ENCODE assay signal across 24 cellular contexts in genomic region chr2:120436460-120436739, GRCh38.
A peak's percentile ranks its signal among the peaks of the same experiment; 100 is the strongest.
DNase-seq lines count a peak whose midpoint lies in the region; ATAC-seq and TF ChIP-seq lines count a peak whose summit lies in the region.
"Had no signal": no experiment of that assay in that cellular context is flagged by ENCODE, and none has a peak within 500 bp of the region (broad histone marks: within the 10 kb centered on the region; RNA-seq: fewer than 3 reads in every experiment).

No MANE protein-coding gene starts in this region.

- H3K79me2 ChIP-seq in Karpas-422 (ENCODE audit: low read length): no peaks in the 10 kb centered on the region

- intact Hi-C loops in gastrocnemius medialis (cut with DNase I; ENCODE audit: low total_unique reads): loop anchor here (10.0 kb wide), 1 partner anchor 212 kb away; the partner anchor contains the start of gene TMEM185B

- no peaks in the 10 kb centered on the region for H4K20me1 ChIP-seq in Karpas-422 (ENCODE audit: insufficient read depth, low read depth, low read length)

- in situ Hi-C loops in gastrocnemius medialis (cut with MboI; ENCODE audit: low sequenced_read_pairs in 4 of 4): loop anchor here in 1 of 4 donors (25.0 kb wide), 1 partner anchor 99 kb away; the partner anchor contains the start of gene INHBB

- no peak overlapping the region for H3K9ac ChIP-seq in Karpas-422 (ENCODE audit: low read length)

- peak overlapping the region; percentile 30 for H3K4me2 ChIP-seq in Karpas-422 (ENCODE audit: low read depth, low read length, poor library complexity, severe bottlenecking)

- no peak for TF ChIP-seq POLR2A in gastrocnemius medialis (IDR thresholded peaks at IDR 0.05)

- H2AFZ ChIP-seq in Karpas-422 (ENCODE audit: low read length): no peak overlapping the region

- H3K27ac ChIP-seq in Karpas-422 (ENCODE audit: low read length) (no peak overlapping the region), gastrocnemius medialis (peak overlapping the region in 2 of 4 donors; percentile 10 to 22)
- H3K27ac ChIP-seq: dorsolateral prefrontal cortex, Peyer's patch, SK-N-MC, upper lobe of right lung, WERI-Rb-1 had no signal

- H3K36me3 ChIP-seq in Karpas-422 (ENCODE audit: insufficient read depth, low read length) (no peaks in the 10 kb centered on the region), gastrocnemius medialis (no peaks in the 10 kb centered on the region)
- H3K36me3 ChIP-seq: BE2C, Peyer's patch, upper lobe of right lung, WERI-Rb-1 had no signal

- H3K27me3 ChIP-seq in Karpas-422 (ENCODE audit: low read length): no peaks in the 10 kb centered on the region
- H3K27me3 ChIP-seq in gastrocnemius medialis: peaks cover 7 to 16% (median 9%) of the 10 kb centered on the region in 3 donors
- H3K27me3 ChIP-seq: BE2C, Peyer's patch had no signal

- no peak for TF ChIP-seq CTCF in gastrocnemius medialis (IDR thresholded peaks at IDR 0.05 in 4 of 5, conservative IDR thresholded peaks at IDR 0.05 in 1 of 5)

- H3K4me3 ChIP-seq in Karpas-422 (ENCODE audit: low read length) (no peak overlapping the region), gastrocnemius medialis (no peak overlapping the region)
- H3K4me3 ChIP-seq: dorsolateral prefrontal cortex, Peyer's patch, SK-N-MC, upper lobe of right lung had no signal

- DNase-seq in EH (ENCODE audit: low read depth): peak; percentile 37
- DNase-seq in Karpas-422: no peak
- peak; percentile 49 for DNase-seq in fibroblast of gingiva (ENCODE audit: low read depth)
- peak; percentile 32 to 68 for DNase-seq in gastrocnemius medialis
- DNase-seq in DMS153 treated with DMSO at 0.1 percent for 48 hours (lab: John Stamatoyannopoulos, UW; ENCODE audit: unreplicated experiment): no peak
- DNase-seq in SHP77 treated with DMSO at 0.1 percent for 48 hours (lab: John Stamatoyannopoulos, UW): no peak
- no peak for DNase-seq in stimulated activated CD4-positive, alpha-beta T cell treated with anti-CD3 and anti-CD28 coated beads, Interleukin-2, amount 100 ng/mL, for 24 hours
- DNase-seq: activated CD4-positive, alpha-beta T cell treated with anti-CD3 and anti-CD28 coated beads, Interleukin-2, amount 50 U/mL, for 4 hours; activated naive CD4-positive, alpha-beta T cell; activated T-cell treated with anti-CD3 and anti-CD28 coated beads for 4 hours; amygdala; BE2C; Calu3; erythroblast; KG1; NCI-H1105; NCI-H510A; NK-92 treated with Interleukin-12 subunit alpha and Interleukin-12 subunit beta, amount 100 ng/mL, for 24 hours; upper lobe of right lung; WERI-Rb-1 had no signal

- no peaks in the 10 kb centered on the region for H3K9me2 ChIP-seq in Karpas-422 (replicated peaks; ENCODE audit: insufficient read depth, low read length)

- ATAC-seq in gastrocnemius medialis: peak; percentile 52 to 55
- no peak for ATAC-seq in HG02610 (IDR thresholded peaks at IDR 0.05; ENCODE audit: unreplicated experiment)
- ATAC-seq: upper lobe of right lung had no signal

- H3K4me1 ChIP-seq in Karpas-422 (ENCODE audit: low read length) (peaks cover 62% of the 10 kb centered on the region), gastrocnemius medialis (no peaks in the 10 kb centered on the region)
- H3K4me1 ChIP-seq: BE2C, Peyer's patch, upper lobe of right lung had no signal

- H3K9me3 ChIP-seq in Karpas-422 (ENCODE audit: low read length): no peaks in the 10 kb centered on the region
- H3K9me3 ChIP-seq in gastrocnemius medialis: no peaks in the 10 kb centered on the region
- H3K9me3 ChIP-seq: BE2C, Peyer's patch, upper lobe of right lung had no signal

Comparison
In these comparisons a context has a peak if more than half of its experiments do, and no peak if none do; other contexts are left out.
1. DNase-seq: peak in EH (single experiment), fibroblast of gingiva (single experiment) and gastrocnemius medialis (2 of 2); none in Karpas-422 (single experiment), DMS153 treated with DMSO at 0.1 percent for 48 hours (single experiment), SHP77 treated with DMSO at 0.1 percent for 48 hours (single experiment) and stimulated activated CD4-positive, alpha-beta T cell treated with anti-CD3 and anti-CD28 coated beads, Interleukin-2, amount 100 ng/mL, for 24 hours (0 of 2).